24 cellular contexts compared by ENCODE assay signal in genomic region chr4:9942921-9943600, GRCh38.
A peak's percentile ranks its signal among the peaks of the same experiment; 100 is the strongest.
DNase-seq lines count a peak whose midpoint lies in the region; ATAC-seq and TF ChIP-seq lines count a peak whose summit lies in the region.
"Had no signal": no experiment of that assay in that cellular context is flagged by ENCODE, and none has a peak within 500 bp of the region (broad histone marks: within the 10 kb centered on the region; RNA-seq: fewer than 3 reads in every experiment).

No MANE protein-coding gene starts in this region.

- peak; percentile 20 for DNase-seq in activated CD8-positive, alpha-beta memory T cell treated with anti-CD3 and anti-CD28 coated beads, Interleukin-2, amount 50 U/mL, for 48 hours
- DNase-seq in activated CD8-positive, alpha-beta memory T cell treated with anti-CD3 and anti-CD28 coated beads, Interleukin-2, amount 50 U/mL, for 4 hours: no peak
- DNase-seq in osteocyte (ENCODE audit: extremely low spot score, unreplicated experiment): peak; percentile 75
- DNase-seq in ureter (ENCODE audit: low spot score): peak; percentile 29
- no peak for DNase-seq in stimulated activated CD4-positive, alpha-beta T cell treated with anti-CD3 and anti-CD28 coated beads, Interleukin-4, amount 100 ng/mL, for 4 hours
- DNase-seq in HPDE6-E6E7 (ENCODE audit: extremely low spot score): no peak
- no peak for DNase-seq in right lobe of liver
- DNase-seq: 8988T; ACHN; AML-193; BE2C; CD4-positive, alpha-beta T cell; CD8-positive, alpha-beta memory T cell; DMS 273 treated with DMSO at 0.1 percent for 48 hours; DMS79; EL; GDM1; H9 had no signal

- H3K27me3 Mint-ChIP-seq in osteocyte (ENCODE audit: unreplicated experiment): no peaks in the 10 kb centered on the region
- H3K27me3 Mint-ChIP-seq: CD4-positive, alpha-beta T cell; CD8-positive, alpha-beta memory T cell had no signal

- no peaks in the 10 kb centered on the region for H3K36me3 ChIP-seq in right lobe of liver
- H3K36me3 ChIP-seq: BE2C had no signal

- H3K9me3 ChIP-seq in right lobe of liver: no peaks in the 10 kb centered on the region
- H3K9me3 ChIP-seq: A549, BE2C had no signal

- H3K27ac Mint-ChIP-seq in osteocyte (ENCODE audit: unreplicated experiment): no peak overlapping the region
- H3K27ac Mint-ChIP-seq: CD4-positive, alpha-beta T cell; CD8-positive, alpha-beta memory T cell; GM23338; H9 had no signal

- no peaks in the 10 kb centered on the region for H3K36me3 Mint-ChIP-seq in osteocyte (ENCODE audit: unreplicated experiment)
- H3K36me3 Mint-ChIP-seq: CD8-positive, alpha-beta memory T cell had no signal

- no peak overlapping the region for H3K4me3 Mint-ChIP-seq in osteocyte (ENCODE audit: unreplicated experiment)
- H3K4me3 Mint-ChIP-seq: CD14-positive monocyte; CD4-positive, alpha-beta T cell; CD8-positive, alpha-beta memory T cell; GM23338; H9 had no signal

- no peaks in the 10 kb centered on the region for H3K9me3 Mint-ChIP-seq in osteocyte (ENCODE audit: unreplicated experiment)
- H3K9me3 Mint-ChIP-seq: CD14-positive monocyte; CD4-positive, alpha-beta T cell; CD8-positive, alpha-beta memory T cell; GM23338; H9 had no signal

- intact Hi-C loops in right lobe of liver (cut with DNase I): no loop called here

- WGBS in right lobe of liver (ENCODE audit: insufficient coverage, low coverage, low lambda C conversion rate, missing lambda C conversion rate): 83% methylated on average over 6 of the region's 10 CpGs

- H3K4me1 Mint-ChIP-seq in osteocyte (ENCODE audit: unreplicated experiment): no peaks in the 10 kb centered on the region
- H3K4me1 Mint-ChIP-seq: CD14-positive monocyte; CD8-positive, alpha-beta memory T cell had no signal

- no peak for TF ChIP-seq POLR2A in right lobe of liver (IDR thresholded peaks at IDR 0.05)

- ATAC-seq in right lobe of liver: no peak
- ATAC-seq: A549, GM12878, GM23338, HCT116 had no signal

- TF ChIP-seq CTCF in osteocyte (IDR thresholded peaks at IDR 0.05): no peak
- no peak for TF ChIP-seq CTCF in right lobe of liver (IDR thresholded peaks at IDR 0.05)

- no peak overlapping the region for H3K27ac ChIP-seq in right lobe of liver
- H3K27ac ChIP-seq: A549; BLaER1 treated with 17β-estradiol and CSF1 and Interleukin-3, amounts not matched to agents 10 nM and 100 nM had no signal

- no peak overlapping the region for H3K4me3 ChIP-seq in right lobe of liver
- H3K4me3 ChIP-seq: A549; BLaER1 treated with 17β-estradiol and CSF1 and Interleukin-3, amounts not matched to agents 10 nM and 100 nM; GM12878; GM23338 had no signal

- H3K4me1 ChIP-seq in right lobe of liver: no peaks in the 10 kb centered on the region
- H3K4me1 ChIP-seq: A549, BE2C had no signal

- H3K27me3 ChIP-seq in right lobe of liver: no peaks in the 10 kb centered on the region
- H3K27me3 ChIP-seq: BE2C; BLaER1 treated with 17β-estradiol and CSF1 and Interleukin-3, amounts not matched to agents 10 nM and 100 nM had no signal

Comparison
In these comparisons a context has a peak if more than half of its experiments do, and no peak if none do; other contexts are left out.
1. DNase-seq: peak in activated CD8-positive, alpha-beta memory T cell treated with anti-CD3 and anti-CD28 coated beads, Interleukin-2, amount 50 U/mL, for 48 hours (single experiment), osteocyte (single experiment) and ureter (single experiment); none in activated CD8-positive, alpha-beta memory T cell treated with anti-CD3 and anti-CD28 coated beads, Interleukin-2, amount 50 U/mL, for 4 hours (single experiment), stimulated activated CD4-positive, alpha-beta T cell treated with anti-CD3 and anti-CD28 coated beads, Interleukin-4, amount 100 ng/mL, for 4 hours (0 of 2), HPDE6-E6E7 (single experiment) and right lobe of liver (0 of 3).